Comparison of ENCODE assay signal across 9 cellular contexts in genomic region chr10:5971315-5971832, GRCh38. TPM values are rescaled to one million over a fixed set of nuclear protein-coding genes. Genes with fewer than 3 reads are reported as not detected.
DNase-seq lines count a peak whose midpoint lies in the region; ATAC-seq and TF ChIP-seq lines count a peak whose summit lies in the region.
"Had no signal": no experiment of that assay in that cellular context is flagged by ENCODE, and none has a peak within 500 bp of the region (broad histone marks: within the 10 kb centered on the region; RNA-seq: fewer than 3 reads in every experiment).

No MANE protein-coding gene starts in this region.

- DNase-seq in T-helper 17 cell (no peak), epithelial cell of esophagus (ENCODE audit: low read depth) (peak; percentile 78), sciatic nerve (ENCODE audit: low spot score) (peak; percentile 39), substantia nigra (lab: John Stamatoyannopoulos, UW) (no peak)

- H3K27me3 Mint-ChIP-seq in T-helper 17 cell: no peaks in the 10 kb centered on the region

- peak overlapping the region; percentile 83 for H3K27ac Mint-ChIP-seq in T-helper 17 cell

- intact Hi-C loops in sciatic nerve (cut with DNase I): no loop called here

- H3K27ac ChIP-seq in substantia nigra (ENCODE audit: low read depth, low read length, poor library complexity, severe bottlenecking): no peak overlapping the region

- peaks cover 2% of the 10 kb centered on the region for H3K36me3 Mint-ChIP-seq in T-helper 17 cell (ENCODE audit: low read depth)

- H3K4me1 Mint-ChIP-seq in T-helper 17 cell: peaks cover 34% of the 10 kb centered on the region

- no peak for TF ChIP-seq CTCF in epithelial cell of esophagus (IDR thresholded peaks at IDR 0.05; ENCODE audit: insufficient read depth, low read depth, low read length, missing control alignments)

- no peaks in the 10 kb centered on the region for H3K9me3 ChIP-seq in T-helper 17 cell (ENCODE audit: control insufficient read depth, low read length, poor library complexity, severe bottlenecking)

- peak; percentile 29 for ATAC-seq in GM18909 (IDR thresholded peaks at IDR 0.05; ENCODE audit: poor library complexity, unreplicated experiment)
- ATAC-seq in T-helper 17 cell: peak; percentile 38
- no peak for ATAC-seq in sciatic nerve
- no peak for ATAC-seq in GM21723 (IDR thresholded peaks at IDR 0.05; ENCODE audit: unreplicated experiment)
- no peak for ATAC-seq in HG03135 (IDR thresholded peaks at IDR 0.05; ENCODE audit: unreplicated experiment)
- no peak for ATAC-seq in GM18520 (IDR thresholded peaks at IDR 0.05; ENCODE audit: unreplicated experiment)
- ATAC-seq: SK-N-SH treated with all-trans-retinoic acid at 6 μM for 48 hours had no signal

- H3K4me3 ChIP-seq in epithelial cell of esophagus (ENCODE audit: low read length): no peak overlapping the region

- H3K4me3 Mint-ChIP-seq in T-helper 17 cell: peak overlapping the region; percentile 68

RNA-seq across cellular contexts. Expression of gene IL15RA, which starts 6.0 kb away (rescaled TPM):
- total RNA-seq in T-helper 17 cell: 10 to 100 TPM; 12.6 to 13.0 TPM
- total RNA-seq in sciatic nerve: 9.6 TPM

Comparison
In these comparisons a context has a peak if more than half of its experiments do, and no peak if none do; other contexts are left out.
1. ATAC-seq: peak in GM18909 (single experiment) and T-helper 17 cell (single experiment); none in sciatic nerve (single experiment), GM21723 (single experiment), HG03135 (single experiment) and GM18520 (single experiment).
2. DNase-seq: peak in epithelial cell of esophagus (single experiment) and sciatic nerve (single experiment); none in T-helper 17 cell (0 of 3) and substantia nigra (0 of 49).